ENCODE assay signal across 1 cellular context in genomic region chr20:24060851-24061590, GRCh38.
TF ChIP-seq lines count a peak whose summit lies in the region.

No MANE protein-coding gene starts in this region.

TF ChIP-seq in H1, 55 proteins besides CTCF, POLR2A, EP300 and RAD21 (continued from another document):
- no peak for TF ChIP-seq PHF8 (conservative IDR thresholded peaks at IDR 0.05; ENCODE audit: low read depth, low read length)
- TF ChIP-seq TEAD4 (IDR thresholded peaks at IDR 0.05; ENCODE audit: low read depth, low read length) = no peak
- no peak for TF ChIP-seq KDM4A (IDR thresholded peaks at IDR 0.05; ENCODE audit: low read depth, low read length, severe bottlenecking)
- TF ChIP-seq SP2 (IDR thresholded peaks at IDR 0.05; ENCODE audit: low read length) = no peak
- no peak for TF ChIP-seq CBX8 (IDR thresholded peaks at IDR 0.05; ENCODE audit: borderline replicate concordance, low read depth, low read length)
- TF ChIP-seq SIX5 (IDR thresholded peaks at IDR 0.05; ENCODE audit: low read depth, low read length) = no peak
- TF ChIP-seq POLR2AphosphoS5 (IDR thresholded peaks at IDR 0.05; ENCODE audit: low read depth, low read length) = no peak
- no peak for TF ChIP-seq GABPA (IDR thresholded peaks at IDR 0.05; ENCODE audit: borderline replicate concordance, insufficient read depth, low read length)
- no peak for TF ChIP-seq SAP30 (IDR thresholded peaks at IDR 0.05; ENCODE audit: insufficient read depth, insufficient replicate concordance, low read length)
- TF ChIP-seq SUZ12 (IDR thresholded peaks at IDR 0.05; ENCODE audit: low read length) = no peak
- no peak for TF ChIP-seq SP1 (IDR thresholded peaks at IDR 0.05; ENCODE audit: low read depth, low read length)
